In the genomic region with DNA sequence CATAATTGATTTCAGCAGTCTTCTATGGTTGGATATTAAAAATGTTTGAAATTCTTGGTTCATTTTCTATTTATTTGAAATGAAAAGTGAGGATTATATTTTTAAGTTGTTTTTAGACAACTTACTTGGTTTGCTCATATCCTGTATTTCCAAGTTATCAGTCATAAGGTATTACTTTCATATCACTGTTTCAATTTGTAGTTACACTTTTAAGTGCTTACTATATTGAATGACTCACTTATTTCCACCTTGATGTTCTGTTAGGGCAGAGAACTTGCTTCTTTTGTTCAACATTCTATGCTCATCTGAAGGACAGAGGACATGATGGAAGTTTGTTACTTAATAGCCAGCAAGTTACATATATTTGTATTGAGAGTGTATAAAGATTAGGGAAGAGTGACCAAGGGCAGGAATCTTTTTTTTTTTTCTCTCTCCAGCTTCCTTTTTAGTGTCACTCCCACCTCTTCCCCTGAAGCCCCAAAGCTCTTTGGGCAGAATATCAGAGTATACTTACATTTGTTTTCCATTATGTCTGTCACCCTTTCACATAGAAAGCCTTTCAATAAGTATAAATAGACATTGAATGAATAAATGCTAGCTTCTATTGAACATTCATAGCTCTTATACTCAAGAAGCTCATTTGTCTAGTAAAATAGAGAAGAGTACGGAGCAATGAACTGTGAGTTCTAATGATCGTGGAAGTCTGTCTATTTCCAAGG, we compare ENCODE assay signal across 9 cellular contexts. TPM values are rescaled to one million over a fixed set of nuclear protein-coding genes. Genes with fewer than 3 reads are reported as not detected.
DNase-seq lines count a peak whose midpoint lies in the region; ATAC-seq, FAIRE-seq and TF ChIP-seq lines count a peak whose summit lies in the region.
"Had no signal": no experiment of that assay in that cellular context is flagged by ENCODE, and none has a peak within 500 bp of the region (broad histone marks: within the 10 kb centered on the region; RNA-seq: fewer than 3 reads in every experiment).

No MANE protein-coding gene starts in this region.

- H3K27ac ChIP-seq in RWPE2 (ENCODE audit: poor library complexity, severe bottlenecking): peak overlapping the region; percentile 13
- H3K27ac ChIP-seq in brain microvascular endothelial cell: no peak overlapping the region
- H3K27ac ChIP-seq in adrenal gland: no peak overlapping the region

- intact Hi-C loops in adrenal gland (cut with DNase I): no loop called here

- ATAC-seq in GM19351 (IDR thresholded peaks at IDR 0.05; ENCODE audit: unreplicated experiment): peak; percentile 98
- ATAC-seq in HG02973 (IDR thresholded peaks at IDR 0.05; ENCODE audit: unreplicated experiment): peak; percentile 99
- ATAC-seq in RWPE2 (ENCODE audit: low read depth): peak; percentile 73

- H3K36me3 ChIP-seq in RWPE2 (ENCODE audit: low read depth) (peaks cover 15% of the 10 kb centered on the region), brain microvascular endothelial cell (replicated peaks) (peaks cover 6% of the 10 kb centered on the region), adrenal gland (replicated peaks in 1 of 2) (no peaks in the 10 kb centered on the region)

- FAIRE-seq in RCC 7860 (lab: Jason Lieb, UNC): no peak

- H3K4me3 ChIP-seq in RWPE2 (ENCODE audit: severe bottlenecking) (no peak overlapping the region), brain microvascular endothelial cell (ENCODE audit: low read depth, low read length) (no peak overlapping the region), adrenal gland (no peak overlapping the region)

- H3K27me3 ChIP-seq in RWPE2 (ENCODE audit: insufficient read depth, poor library complexity, severe bottlenecking) (no peaks in the 10 kb centered on the region), brain microvascular endothelial cell (replicated peaks) (no peaks in the 10 kb centered on the region), adrenal gland (no peaks in the 10 kb centered on the region)

- in situ Hi-C loops in brain microvascular endothelial cell (cut with HindIII; ENCODE audit: low pct_ligation_motif_present, low sequenced_read_pairs): no loop called here

- DNase-seq in ELR (ENCODE audit: low read depth) (peak; percentile 45), RWPE2 (ENCODE audit: low spot score) (no peak), NCI-H2171 (lab: John Stamatoyannopoulos, UW) (no peak), brain microvascular endothelial cell (no peak), adrenal gland (no peak), RCC 7860 (ENCODE audit: low spot score) (no peak)
- DNase-seq: activated B cell treated with CpG ODN at 0.5 μM for 24 hours had no signal

- H3K4me1 ChIP-seq in RWPE2 (ENCODE audit: insufficient read depth, poor library complexity, severe bottlenecking) (peaks cover 14% of the 10 kb centered on the region), adrenal gland (replicated peaks in 1 of 2) (peaks cover 0 to 6% of the 10 kb centered on the region in 2 donors)

- H3K9me3 ChIP-seq in RWPE2 (ENCODE audit: severe bottlenecking): no peaks in the 10 kb centered on the region
- no peaks in the 10 kb centered on the region for H3K9me3 ChIP-seq in adrenal gland (replicated peaks in 1 of 3)

- WGBS in adrenal gland, 4 donors: 62 to 71% (median 66%) methylated on average over 2 of the region's 2 CpGs

- no peak for TF ChIP-seq CTCF in RWPE2 (IDR thresholded peaks at IDR 0.05; ENCODE audit: poor library complexity, severe bottlenecking)
- no peak for TF ChIP-seq CTCF in brain microvascular endothelial cell (IDR thresholded peaks at IDR 0.05; ENCODE audit: low read depth, low read length, missing control alignments)
- no peak for TF ChIP-seq CTCF in adrenal gland (IDR thresholded peaks at IDR 0.05)

- no peak for TF ChIP-seq POLR2A in adrenal gland (IDR thresholded peaks at IDR 0.05)

RNA-seq across cellular contexts. Expression of a gene that starts 28.1 kb away (rescaled TPM):
- 10 to 100 TPM; 24.4 to 82.2 (median 64.3) TPM for total RNA-seq in adrenal gland
- polyA plus RNA-seq in adrenal gland: 10 to 100 TPM; 35.0 to 68.9 (median 46.3) TPM
